In the genomic region with DNA sequence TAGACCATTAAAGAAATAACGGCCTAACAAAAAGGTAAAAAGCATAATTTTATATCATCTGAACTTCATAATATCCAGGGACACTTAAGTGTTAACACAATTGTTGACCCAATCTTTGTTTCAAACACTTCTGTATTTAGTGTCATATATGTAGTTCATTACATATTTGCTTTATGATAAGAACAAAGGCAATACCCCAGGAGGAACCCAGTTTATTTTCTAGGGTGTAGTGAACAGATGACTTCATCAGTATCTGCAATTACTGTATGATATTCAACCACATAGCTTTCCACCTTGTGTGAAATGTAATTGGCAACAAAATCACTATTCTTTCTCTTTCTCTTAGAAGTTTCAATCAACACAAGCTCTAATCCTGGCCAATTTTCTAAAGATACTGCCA, we compare ENCODE assay signal across 24 cellular contexts.
"Had no signal": no experiment of that assay in that cellular context is flagged by ENCODE, and none has a peak within 500 bp of the region (broad histone marks: within the 10 kb centered on the region; RNA-seq: fewer than 3 reads in every experiment).

No MANE protein-coding gene starts in this region.

- DNase-seq: dermis blood vessel endothelial cell; dorsolateral prefrontal cortex; effector CD4-positive, alpha-beta T cell; effector memory CD4-positive, alpha-beta T cell; foreskin keratinocyte; heart left ventricle; hypothalamus; immature natural killer cell; islet precursor cell; kidney; kidney glomerular epithelial cell; left lung; left ventricle myocardium superior; lower lobe of right lung; mesenchymal stem cell; naive thymus-derived CD4-positive, alpha-beta T cell had no signal

- H3K4me2 ChIP-seq: hepatocyte had no signal

- H3K27me3 ChIP-seq: dorsolateral prefrontal cortex, esophagus muscularis mucosa, foreskin keratinocyte, gastroesophageal sphincter, heart left ventricle, hepatocyte, left lung had no signal

- H3K27ac ChIP-seq: coronary artery, dorsolateral prefrontal cortex, esophagus muscularis mucosa, foreskin keratinocyte, gastroesophageal sphincter, heart left ventricle, hepatocyte, left lung, lower lobe of right lung had no signal

- H3K9me3 ChIP-seq: esophagus muscularis mucosa, gastroesophageal sphincter, left lung, lower lobe of right lung had no signal

- H3K36me3 Mint-ChIP-seq: immature natural killer cell; mesothelial cell of epicardium; naive thymus-derived CD4-positive, alpha-beta T cell had no signal

- H3K9me3 Mint-ChIP-seq: immature natural killer cell had no signal

- H2AFZ ChIP-seq: hepatocyte had no signal

- H3K79me2 ChIP-seq: hepatocyte had no signal

- H3K4me1 Mint-ChIP-seq: immature natural killer cell had no signal

- ATAC-seq: foreskin keratinocyte; gastroesophageal sphincter; heart left ventricle; left lung; left ventricle myocardium superior; lower lobe of right lung; naive thymus-derived CD4-positive, alpha-beta T cell had no signal

- H3K4me1 ChIP-seq: esophagus muscularis mucosa, foreskin keratinocyte, gastroesophageal sphincter, heart left ventricle, left lung, lower lobe of right lung had no signal

- H3K4me3 ChIP-seq: coronary artery, dorsolateral prefrontal cortex, esophagus muscularis mucosa, gastroesophageal sphincter, heart left ventricle, hepatocyte, left lung, lower lobe of right lung had no signal

- FAIRE-seq: colon, endothelial cell of umbilical vein, frontal cortex, kidney had no signal

- H3K27ac Mint-ChIP-seq: immature natural killer cell; mesothelial cell of epicardium; naive thymus-derived CD4-positive, alpha-beta T cell had no signal

- H3K36me3 ChIP-seq: esophagus muscularis mucosa, gastroesophageal sphincter, heart left ventricle, left lung, lower lobe of right lung had no signal

- H3K4me3 Mint-ChIP-seq: immature natural killer cell; mesothelial cell of epicardium; naive thymus-derived CD4-positive, alpha-beta T cell had no signal
